Comparison of ENCODE assay signal across 8 cellular contexts in the genomic region with DNA sequence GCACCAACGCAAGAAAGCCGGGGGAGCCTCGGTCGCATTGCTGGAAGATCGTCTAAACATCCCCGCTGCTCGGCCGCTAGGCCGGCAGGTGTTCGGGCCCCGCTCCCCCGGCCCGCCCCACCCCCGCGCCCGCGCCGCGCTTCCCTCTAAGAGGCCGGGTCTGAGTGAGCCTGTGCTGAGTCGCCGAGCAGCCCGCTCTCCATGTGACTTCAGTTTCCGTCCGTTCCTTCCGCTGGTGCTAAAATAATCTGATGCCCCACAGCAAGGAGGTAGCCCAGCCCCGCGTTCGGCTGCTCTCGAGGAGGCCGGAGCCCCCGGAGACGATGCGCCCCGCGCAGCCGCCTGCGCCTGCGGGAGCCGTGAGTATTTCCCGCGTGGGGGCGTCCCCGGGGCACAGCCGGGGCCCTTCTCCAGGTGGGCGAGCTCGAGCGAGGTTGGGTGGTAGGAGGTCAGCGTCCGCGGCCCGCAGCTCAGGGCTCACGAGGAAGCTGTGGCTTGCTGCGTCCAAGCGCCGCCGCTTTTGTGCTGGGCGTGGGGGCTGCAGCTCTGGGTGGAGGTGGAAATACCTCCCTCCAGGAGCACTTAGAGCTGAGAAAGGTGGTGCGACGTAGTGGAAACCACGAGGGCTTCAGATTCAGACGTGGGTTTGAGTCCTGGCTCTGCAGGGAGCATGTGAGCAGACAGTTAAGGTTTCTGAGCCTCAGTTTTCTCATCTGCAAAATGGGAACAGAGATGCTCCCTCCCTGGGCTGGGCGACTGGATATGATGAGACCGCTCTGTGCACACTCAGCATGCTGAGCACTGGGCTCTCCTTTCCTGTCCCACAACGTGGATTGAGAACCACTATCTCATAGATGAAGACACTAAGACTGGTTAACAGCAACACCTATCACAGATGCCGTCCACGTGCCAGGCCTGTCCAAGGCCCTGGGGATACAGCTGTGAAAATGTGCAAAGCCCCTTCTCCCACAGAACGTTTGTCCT. TPM values are rescaled to one million over a fixed set of nuclear protein-coding genes. Genes with fewer than 3 reads are reported as not detected.
DNase-seq lines count a peak whose midpoint lies in the region; ATAC-seq and TF ChIP-seq lines count a peak whose summit lies in the region.

NRROS (plus strand) TSS at position 178 of the 984 bp plus-strand sequence. CDS start 14,846 bp downstream, outside the sequence.

- no peak for TF ChIP-seq CTCF in retinal pigment epithelial cell (conservative IDR thresholded peaks at IDR 0.05; ENCODE audit: low read depth, low read length)

- H3K9ac ChIP-seq in BLaER1 treated with 17β-estradiol and CSF1 and Interleukin-3, amounts not matched to agents 10 nM and 100 nM = peak within 1 kb of the TSS; percentile 86 to 97 (median 91)

- ATAC-seq in GM19452 (IDR thresholded peaks at IDR 0.05; ENCODE audit: unreplicated experiment) = peak; percentile 30
- peak; percentile 90 to 93 for ATAC-seq in right cardiac atrium

- no peak for TF ChIP-seq RAD21 in Ishikawa (IDR thresholded peaks at IDR 0.05; ENCODE audit: low read depth)

- intact Hi-C loops in right cardiac atrium (cut with DNase I) = no loop called here

- H3K27ac ChIP-seq in BLaER1 treated with 17β-estradiol and CSF1 and Interleukin-3, amounts not matched to agents 10 nM and 100 nM = peak within 1 kb of the TSS; percentile 88 to 97 (median 94)
- H3K27ac ChIP-seq in right cardiac atrium (ENCODE audit: low read length) = peak within 1 kb of the TSS; percentile 49

- no peaks in the 10 kb centered on the region for H3K27me3 ChIP-seq in BLaER1 treated with 17β-estradiol and CSF1 and Interleukin-3, amounts not matched to agents 10 nM and 100 nM
- no peaks in the 10 kb centered on the region for H3K27me3 ChIP-seq in right cardiac atrium (ENCODE audit: control insufficient read depth, insufficient read depth)

- peaks cover 56 to 95% (median 84%) of the 10 kb centered on the region in 10 experiments for H3K4me1 ChIP-seq in BLaER1 treated with 17β-estradiol and CSF1 and Interleukin-3, amounts not matched to agents 10 nM and 100 nM
- H3K4me1 ChIP-seq in right cardiac atrium (ENCODE audit: control insufficient read depth, insufficient read depth, low read length) = no peaks in the 10 kb centered on the region

- 6% methylated on average over 68 of the region's 68 CpGs for WGBS in right cardiac atrium

- peaks cover 11 to 45% (median 16%) of the 10 kb centered on the region in 11 experiments; a peak in 19 of 22 replicates for H3K36me3 ChIP-seq in BLaER1 treated with 17β-estradiol and CSF1 and Interleukin-3, amounts not matched to agents 10 nM and 100 nM

- no peak for TF ChIP-seq EP300 in Ishikawa (IDR thresholded peaks at IDR 0.05; ENCODE audit: borderline replicate concordance)

- H4K20me1 ChIP-seq in BLaER1 treated with 17β-estradiol and CSF1 and Interleukin-3, amounts not matched to agents 10 nM and 100 nM = peaks cover 14 to 47% (median 27%) of the 10 kb centered on the region in 11 experiments; a peak in 18 of 22 replicates

- peak; percentile 50 for DNase-seq in SW480 (ENCODE audit: low spot score)
- peak; percentile 42 for DNase-seq in amniotic epithelial cell (ENCODE audit: low read depth)
- peak; percentile 65 to 88 (median 87) for DNase-seq in right cardiac atrium
- DNase-seq in retinal pigment epithelial cell (ENCODE audit: low read depth) = no peak
- no peak for DNase-seq in NCI-H1048 (lab: John Stamatoyannopoulos, UW)

- peak within 1 kb of the TSS; percentile 74 to 98 (median 84) for H3K4me3 ChIP-seq in BLaER1 treated with 17β-estradiol and CSF1 and Interleukin-3, amounts not matched to agents 10 nM and 100 nM
- H3K4me3 ChIP-seq in right cardiac atrium (ENCODE audit: low read length) (peak within 1 kb of the TSS; percentile 71), retinal pigment epithelial cell (ENCODE audit: low read length) (peak within 1 kb of the TSS; percentile 51)

- peak within 1 kb of the TSS; percentile 88 to 100 (median 96) for H3K4me2 ChIP-seq in BLaER1 treated with 17β-estradiol and CSF1 and Interleukin-3, amounts not matched to agents 10 nM and 100 nM

- H3K9me3 ChIP-seq in BLaER1 treated with 17β-estradiol and CSF1 and Interleukin-3, amounts not matched to agents 10 nM and 100 nM (replicated peaks in 1 of 11) = no peaks in the 10 kb centered on the region
- no peaks in the 10 kb centered on the region for H3K9me3 ChIP-seq in right cardiac atrium (ENCODE audit: control insufficient read depth, low read length)

TF ChIP-seq in Ishikawa, 13 proteins besides CTCF, POLR2A, EP300 and RAD21:
- TF ChIP-seq MAX (IDR thresholded peaks at IDR 0.05) (peak; percentile 80), TAF1 (IDR thresholded peaks at IDR 0.05; ENCODE audit: low read depth) (0 out of 2 replicates have a peak, but pooled peaks have one; percentile 20), FOXM1 (IDR thresholded peaks at IDR 0.05; ENCODE audit: borderline replicate concordance, low read depth) (no peak), TEAD4 (IDR thresholded peaks at IDR 0.05) (no peak), TCF12 (IDR thresholded peaks at IDR 0.05; ENCODE audit: low read depth) (no peak), YY1 (IDR thresholded peaks at IDR 0.05; ENCODE audit: low read depth) (no peak), EGR1 (IDR thresholded peaks at IDR 0.05) (no peak), REST (IDR thresholded peaks at IDR 0.05; ENCODE audit: low read depth) (no peak)
- TF ChIP-seq, protein P1, sequence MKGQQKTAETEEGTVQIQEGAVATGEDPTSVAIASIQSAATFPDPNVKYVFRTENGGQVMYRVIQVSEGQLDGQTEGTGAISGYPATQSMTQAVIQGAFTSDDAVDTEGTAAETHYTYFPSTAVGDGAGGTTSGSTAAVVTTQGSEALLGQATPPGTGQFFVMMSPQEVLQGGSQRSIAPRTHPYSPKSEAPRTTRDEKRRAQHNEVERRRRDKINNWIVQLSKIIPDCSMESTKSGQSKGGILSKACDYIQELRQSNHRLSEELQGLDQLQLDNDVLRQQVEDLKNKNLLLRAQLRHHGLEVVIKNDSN (IDR thresholded peaks at IDR 0.05) = peak; percentile 86

RNA-seq across cellular contexts. Expression of gene NRROS, which starts in this region (rescaled TPM):
- total RNA-seq in right cardiac atrium = 1 to 10 TPM; 3.3 to 4.5 (median 3.6) TPM
- polyA plus RNA-seq in right cardiac atrium = 2.2 TPM

Comparison
In these comparisons a context has a peak if more than half of its experiments do, and no peak if none do; other contexts are left out.
1. DNase-seq: peak in SW480 (single experiment), amniotic epithelial cell (single experiment) and right cardiac atrium (3 of 3); none in retinal pigment epithelial cell (single experiment) and NCI-H1048 (single experiment).
2. Peak in every context shown above with its lines, with median percentiles within 50 percentile points of each other: H3K4me3 ChIP-seq.